In the genomic region with DNA sequence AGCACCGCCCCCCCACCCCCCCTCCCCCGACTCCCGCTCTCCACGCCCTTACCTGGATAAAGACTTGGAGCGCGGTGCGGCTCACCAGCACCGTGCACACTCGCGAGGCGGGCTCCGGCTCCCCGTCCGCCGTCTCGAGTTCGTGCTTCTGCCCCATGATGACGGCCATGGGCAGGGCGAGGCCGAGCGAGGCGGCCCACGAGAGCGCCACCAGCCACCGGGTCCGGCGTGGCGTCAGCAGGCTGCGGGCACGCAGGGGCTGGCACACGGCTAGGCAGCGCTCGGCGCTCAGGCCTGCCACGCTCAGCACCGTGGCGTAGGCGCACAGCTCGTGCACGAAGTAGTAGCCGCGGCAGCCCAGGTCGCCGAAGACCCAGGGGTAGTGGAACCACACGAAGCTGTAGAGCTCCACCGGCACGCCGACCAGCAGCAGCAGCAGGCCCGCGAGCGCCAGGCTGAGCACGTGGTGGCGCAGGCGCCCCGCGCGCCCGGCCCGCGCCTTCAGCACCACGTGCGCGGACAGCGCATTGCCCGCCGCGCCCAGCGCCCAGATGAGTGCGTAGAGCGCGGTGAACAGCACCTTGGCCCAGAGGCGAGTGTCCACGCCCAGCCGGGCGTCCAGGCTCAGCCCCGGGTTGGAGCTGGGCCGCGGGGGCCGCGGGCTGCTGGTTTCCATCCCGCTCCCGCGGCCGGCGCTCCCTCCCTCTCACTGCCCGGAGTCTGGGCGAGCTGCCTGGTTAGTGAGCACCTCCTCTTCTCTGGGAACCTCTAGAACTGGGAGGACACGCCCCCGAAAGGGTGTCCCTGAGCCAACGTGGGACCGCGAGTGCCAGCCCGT, we compare ENCODE assay signal across 8 cellular contexts. TPM values are rescaled to one million over a fixed set of nuclear protein-coding genes. Genes with fewer than 3 reads are reported as not detected.
A peak's percentile ranks its signal among the peaks of the same experiment; 100 is the strongest.
DNase-seq lines count a peak whose midpoint lies in the region; ATAC-seq and TF ChIP-seq lines count a peak whose summit lies in the region.

A gene with protein sequence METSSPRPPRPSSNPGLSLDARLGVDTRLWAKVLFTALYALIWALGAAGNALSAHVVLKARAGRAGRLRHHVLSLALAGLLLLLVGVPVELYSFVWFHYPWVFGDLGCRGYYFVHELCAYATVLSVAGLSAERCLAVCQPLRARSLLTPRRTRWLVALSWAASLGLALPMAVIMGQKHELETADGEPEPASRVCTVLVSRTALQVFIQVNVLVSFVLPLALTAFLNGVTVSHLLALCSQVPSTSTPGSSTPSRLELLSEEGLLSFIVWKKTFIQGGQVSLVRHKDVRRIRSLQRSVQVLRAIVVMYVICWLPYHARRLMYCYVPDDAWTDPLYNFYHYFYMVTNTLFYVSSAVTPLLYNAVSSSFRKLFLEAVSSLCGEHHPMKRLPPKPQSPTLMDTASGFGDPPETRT (minus strand): TSS at position 742 of the 838 bp plus-strand sequence. CDS start 66 bp downstream, at position 676.

- H3K36me3 ChIP-seq in HUES6 (ENCODE audit: control insufficient read depth, insufficient read depth, low read length) (no peaks in the 10 kb centered on the region), heart left ventricle (no peaks in the 10 kb centered on the region)

- DNase-seq in activated T-helper 2 cell treated with anti-CD3 and anti-CD28 coated beads, Interferon-gamma antibody, Interleukin-2, Interleukin-4, amounts not matched to agents 10 μg/mL and 5 μg/mL and 100 μg/mL, durations not matched to agents 14 hours and 24 hours and 36 hours (ENCODE audit: low spot score) = peak; percentile 31
- peak; percentile 54 to 77 (median 68) for DNase-seq in heart left ventricle
- peak in 9 of 10 donors; percentile 44 to 93 (median 67) for DNase-seq in posterior cingulate gyrus
- no peak for DNase-seq in GM19238 (ENCODE audit: insufficient read length, low spot score)
- DNase-seq in NCI-H82 treated with DMSO at 0.1 percent for 48 hours (lab: John Stamatoyannopoulos, UW; ENCODE audit: unreplicated experiment) = no peak
- DNase-seq in NCI-H1417 treated with DMSO at 0.1 percent for 48 hours (lab: John Stamatoyannopoulos, UW) = no peak

- no peak within 1 kb of the TSS for H3K27ac Mint-ChIP-seq in activated T-helper 2 cell treated with anti-CD3 and anti-CD28 coated beads, Interferon-gamma antibody, Interleukin-2, Interleukin-4, amounts not matched to agents 10 μg/mL and 5 μg/mL and 100 μg/mL, durations not matched to agents 14 hours and 24 hours and 36 hours

- no peaks in the 10 kb centered on the region for H3K36me3 Mint-ChIP-seq in activated T-helper 2 cell treated with anti-CD3 and anti-CD28 coated beads, Interferon-gamma antibody, Interleukin-2, Interleukin-4, amounts not matched to agents 10 μg/mL and 5 μg/mL and 100 μg/mL, durations not matched to agents 14 hours and 24 hours and 36 hours (ENCODE audit: low read depth)

- no peak within 1 kb of the TSS for H3K4me3 Mint-ChIP-seq in activated T-helper 2 cell treated with anti-CD3 and anti-CD28 coated beads, Interferon-gamma antibody, Interleukin-2, Interleukin-4, amounts not matched to agents 10 μg/mL and 5 μg/mL and 100 μg/mL, durations not matched to agents 14 hours and 24 hours and 36 hours (ENCODE audit: low read depth)

- H3K27ac ChIP-seq in HUES6 (ENCODE audit: low read depth, low read length) = no peak within 1 kb of the TSS
- peak within 1 kb of the TSS in 1 of 12 donors; percentile 4 for H3K27ac ChIP-seq in heart left ventricle

- ATAC-seq in heart left ventricle (peak; percentile 87 to 97 (median 92)), GM21737 (IDR thresholded peaks at IDR 0.05; ENCODE audit: unreplicated experiment) (no peak)

- intact Hi-C loops in activated T-helper 2 cell treated with anti-CD3 and anti-CD28 coated beads, Interferon-gamma antibody, Interleukin-2, Interleukin-4, amounts not matched to agents 10 μg/mL and 5 μg/mL and 100 μg/mL, durations not matched to agents 14 hours and 24 hours and 36 hours (cut with micrococcal nuclease) = no loop called here
- intact Hi-C loops in heart left ventricle (cut with DNase I) (no loop called here), posterior cingulate gyrus (cut with DNase I) (no loop called here)

- peaks cover 42% of the 10 kb centered on the region for H3K27me3 ChIP-seq in HUES6 (ENCODE audit: control insufficient read depth, insufficient read depth, low read length)
- H3K27me3 ChIP-seq in heart left ventricle = peaks cover 0 to 38% (median 0%) of the 10 kb centered on the region in 9 donors

- peak in 1 of 12 donors; percentile 17 for TF ChIP-seq CTCF in heart left ventricle (IDR thresholded peaks at IDR 0.05)

- H3K9me3 Mint-ChIP-seq in activated T-helper 2 cell treated with anti-CD3 and anti-CD28 coated beads, Interferon-gamma antibody, Interleukin-2, Interleukin-4, amounts not matched to agents 10 μg/mL and 5 μg/mL and 100 μg/mL, durations not matched to agents 14 hours and 24 hours and 36 hours = no peaks in the 10 kb centered on the region

- 15 to 30% (median 17%) methylated on average over 37 to 93 of the region's 93 CpGs for WGBS in heart left ventricle, 4 donors

- H3K27me3 Mint-ChIP-seq in activated T-helper 2 cell treated with anti-CD3 and anti-CD28 coated beads, Interferon-gamma antibody, Interleukin-2, Interleukin-4, amounts not matched to agents 10 μg/mL and 5 μg/mL and 100 μg/mL, durations not matched to agents 14 hours and 24 hours and 36 hours (ENCODE audit: low read depth) = peaks cover 22% of the 10 kb centered on the region

- H3K9ac ChIP-seq in HUES6 (ENCODE audit: low read length) = no peak within 1 kb of the TSS

- H3K9me3 ChIP-seq in HUES6 (ENCODE audit: control insufficient read depth, insufficient read depth, low read depth, low read length) (no peaks in the 10 kb centered on the region), heart left ventricle (no peaks in the 10 kb centered on the region)

- TF ChIP-seq POLR2A in heart left ventricle (IDR thresholded peaks at IDR 0.05) = no peak

- H3K4me1 ChIP-seq in HUES6 (ENCODE audit: control insufficient read depth, insufficient read depth, low read length) = peaks cover 5% of the 10 kb centered on the region
- peaks cover 0 to 11% (median 8%) of the 10 kb centered on the region in 12 donors for H3K4me1 ChIP-seq in heart left ventricle

- peaks cover 4% of the 10 kb centered on the region for H3K4me1 Mint-ChIP-seq in activated T-helper 2 cell treated with anti-CD3 and anti-CD28 coated beads, Interferon-gamma antibody, Interleukin-2, Interleukin-4, amounts not matched to agents 10 μg/mL and 5 μg/mL and 100 μg/mL, durations not matched to agents 14 hours and 24 hours and 36 hours (ENCODE audit: low read depth)

- peak within 1 kb of the TSS; percentile 38 for H3K4me3 ChIP-seq in HUES6 (ENCODE audit: low read depth, low read length)
- H3K4me3 ChIP-seq in heart left ventricle = peak within 1 kb of the TSS in 2 of 12 donors; percentile 10 to 12

RNA-seq across cellular contexts. Expression of the gene that starts here (rescaled TPM):
- total RNA-seq in activated T-helper 2 cell treated with anti-CD3 and anti-CD28 coated beads, Interferon-gamma antibody, Interleukin-2, Interleukin-4, amounts not matched to agents 10 μg/mL and 5 μg/mL and 100 μg/mL, durations not matched to agents 14 hours and 24 hours and 36 hours = not detected in 2 replicates
- under 1 TPM in 1 of 9 donors, not detected in 8; 0.16 TPM for total RNA-seq in heart left ventricle
- polyA plus RNA-seq in heart left ventricle = under 1 TPM in 1 of 2 donors, not detected in 1; 0.04 TPM

Comparison
In these comparisons a context has a peak if more than half of its experiments do, and no peak if none do; other contexts are left out.
1. Peak in DNase-seq in activated T-helper 2 cell treated with anti-CD3 and anti-CD28 coated beads, Interferon-gamma antibody, Interleukin-2, Interleukin-4, amounts not matched to agents 10 μg/mL and 5 μg/mL and 100 μg/mL, durations not matched to agents 14 hours and 24 hours and 36 hours; RNA of the gene not detected or under 1 TPM.
2. Peak in DNase-seq and ATAC-seq in heart left ventricle; RNA of the gene not detected or under 1 TPM.
3. DNase-seq: peak in posterior cingulate gyrus (9 of 10); none in GM19238 (single experiment), NCI-H82 treated with DMSO at 0.1 percent for 48 hours (single experiment) and NCI-H1417 treated with DMSO at 0.1 percent for 48 hours (single experiment).